In genomic region chr5:111309384-111309783, GRCh38 we compare ENCODE assay signal across 20 cellular contexts.
"Had no signal": no experiment of that assay in that cellular context is flagged by ENCODE, and none has a peak within 500 bp of the region (broad histone marks: within the 10 kb centered on the region; RNA-seq: fewer than 3 reads in every experiment).

No MANE protein-coding gene starts in this region.

- H3K27ac ChIP-seq: brain microvascular endothelial cell, coronary artery, suprapubic skin, transverse colon, vagina had no signal

- H3K4me3 ChIP-seq: coronary artery, lung, suprapubic skin, transverse colon, vagina had no signal

- H3K9me3 ChIP-seq: suprapubic skin, transverse colon, vagina had no signal

- H3K4me3 Mint-ChIP-seq: activated CD4-positive, alpha-beta T cell treated with anti-CD3 and anti-CD28 coated beads, Interleukin-2, amount 10 ng/mL, durations not matched to agents 7 days and 5 days; activated T-helper 1 cell treated with anti-CD3 and anti-CD28 coated beads, Interleukin-12 subunit alpha, Interleukin-12 subunit beta, Interleukin-2, Interleukin-4 antibody, amounts not matched to agents 30 ng/mL and 10 ng/mL and 1 ng/mL, durations not matched to agents 14 hours and 24 hours and 36 hours; central memory CD8-positive, alpha-beta T cell; mesothelial cell of epicardium; nephron progenitor cell; stimulated activated naive CD8-positive, alpha-beta T cell treated with anti-CD3 and anti-CD28 coated beads, Interleukin-15, amount 100 ng/mL, for 72 hours had no signal

- H3K36me3 ChIP-seq: brain microvascular endothelial cell, suprapubic skin, transverse colon, vagina had no signal

- H3K4me1 ChIP-seq: suprapubic skin, transverse colon, vagina had no signal

- H3K4me1 Mint-ChIP-seq: mesothelial cell of epicardium had no signal

- H3K9me3 Mint-ChIP-seq: activated CD4-positive, alpha-beta T cell treated with anti-CD3 and anti-CD28 coated beads, Interleukin-2, amount 10 ng/mL, durations not matched to agents 7 days and 5 days; activated T-helper 1 cell treated with anti-CD3 and anti-CD28 coated beads, Interleukin-12 subunit alpha, Interleukin-12 subunit beta, Interleukin-2, Interleukin-4 antibody, amounts not matched to agents 30 ng/mL and 10 ng/mL and 1 ng/mL, durations not matched to agents 14 hours and 24 hours and 36 hours; central memory CD8-positive, alpha-beta T cell; mesothelial cell of epicardium; nephron progenitor cell; stimulated activated naive CD8-positive, alpha-beta T cell treated with anti-CD3 and anti-CD28 coated beads, Interleukin-15, amount 100 ng/mL, for 72 hours had no signal

- DNase-seq: activated CD4-positive, alpha-beta T cell treated with anti-CD3 and anti-CD28 coated beads, Interleukin-2, amount 10 ng/mL, durations not matched to agents 7 days and 5 days; aorta; brain microvascular endothelial cell; hypothalamus; nephron progenitor cell; nucleus accumbens; posterior cingulate gyrus; stimulated activated CD4-positive, alpha-beta T cell treated with anti-CD3 and anti-CD28 coated beads, Interleukin-2, amount 100 ng/mL, for 24 hours; stimulated activated naive CD8-positive, alpha-beta T cell treated with anti-CD3 and anti-CD28 coated beads, Interleukin-15, amount 100 ng/mL, for 72 hours; T-helper 1 cell; T1000; transverse colon had no signal

- H3K27me3 Mint-ChIP-seq: activated CD4-positive, alpha-beta T cell treated with anti-CD3 and anti-CD28 coated beads, Interleukin-2, amount 10 ng/mL, durations not matched to agents 7 days and 5 days; central memory CD8-positive, alpha-beta T cell; stimulated activated naive CD8-positive, alpha-beta T cell treated with anti-CD3 and anti-CD28 coated beads, Interleukin-15, amount 100 ng/mL, for 72 hours had no signal

- ATAC-seq: left lobe of liver; stimulated activated naive CD8-positive, alpha-beta T cell treated with anti-CD3 and anti-CD28 coated beads, Interleukin-15, amount 100 ng/mL, for 72 hours had no signal

- H3K36me3 Mint-ChIP-seq: mesothelial cell of epicardium had no signal

- H3K27ac Mint-ChIP-seq: activated CD4-positive, alpha-beta T cell treated with anti-CD3 and anti-CD28 coated beads, Interleukin-2, amount 10 ng/mL, durations not matched to agents 7 days and 5 days; activated T-helper 1 cell treated with anti-CD3 and anti-CD28 coated beads, Interleukin-12 subunit alpha, Interleukin-12 subunit beta, Interleukin-2, Interleukin-4 antibody, amounts not matched to agents 30 ng/mL and 10 ng/mL and 1 ng/mL, durations not matched to agents 14 hours and 24 hours and 36 hours; mesothelial cell of epicardium; nephron progenitor cell had no signal

- H3K27me3 ChIP-seq: brain microvascular endothelial cell, suprapubic skin, transverse colon, vagina had no signal
